1 cellular context compared by ENCODE assay signal in the genomic region with DNA sequence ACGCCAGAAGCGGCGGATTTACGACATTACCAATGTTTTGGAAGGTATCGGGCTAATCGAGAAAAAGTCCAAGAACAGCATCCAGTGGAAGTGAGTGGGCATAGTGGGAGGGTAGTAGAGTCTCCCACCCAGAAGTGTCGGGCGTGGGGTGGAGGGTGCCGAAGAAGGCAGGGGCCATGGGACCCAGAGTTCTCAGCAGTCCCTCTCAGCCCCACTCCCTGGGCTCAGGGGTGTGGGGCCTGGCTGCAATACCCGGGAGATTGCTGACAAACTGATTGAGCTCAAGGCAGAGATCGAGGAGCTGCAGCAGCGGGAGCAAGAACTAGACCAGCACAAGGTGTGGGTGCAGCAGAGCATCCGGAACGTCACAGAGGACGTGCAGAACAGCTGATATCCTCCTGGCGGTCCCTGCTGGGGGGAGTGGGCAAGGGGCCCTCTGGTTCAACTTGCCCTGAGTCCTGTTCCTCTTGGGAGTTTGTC.
TF ChIP-seq lines count a peak whose summit lies in the region.

No MANE protein-coding gene starts in this region.

TF ChIP-seq in SK-N-SH, 30 proteins besides CTCF, POLR2A, EP300 and RAD21 (continued from another document):
- TF ChIP-seq MXI1 (IDR thresholded peaks at IDR 0.05; ENCODE audit: low read depth, low read length), result no peak
- TF ChIP-seq TEAD4 (IDR thresholded peaks at IDR 0.05; ENCODE audit: borderline replicate concordance, insufficient read depth), result no peak
- no peak for TF ChIP-seq RFX5 (IDR thresholded peaks at IDR 0.05; ENCODE audit: low read length)
- no peak for TF ChIP-seq POLR2AphosphoS5 (IDR thresholded peaks at IDR 0.05; ENCODE audit: low read depth, low read length)
- no peak for TF ChIP-seq USF2 (IDR thresholded peaks at IDR 0.05; ENCODE audit: borderline replicate concordance, low read depth, low read length)
- no peak for TF ChIP-seq JUND (IDR thresholded peaks at IDR 0.05)
- TF ChIP-seq, protein P1, sequence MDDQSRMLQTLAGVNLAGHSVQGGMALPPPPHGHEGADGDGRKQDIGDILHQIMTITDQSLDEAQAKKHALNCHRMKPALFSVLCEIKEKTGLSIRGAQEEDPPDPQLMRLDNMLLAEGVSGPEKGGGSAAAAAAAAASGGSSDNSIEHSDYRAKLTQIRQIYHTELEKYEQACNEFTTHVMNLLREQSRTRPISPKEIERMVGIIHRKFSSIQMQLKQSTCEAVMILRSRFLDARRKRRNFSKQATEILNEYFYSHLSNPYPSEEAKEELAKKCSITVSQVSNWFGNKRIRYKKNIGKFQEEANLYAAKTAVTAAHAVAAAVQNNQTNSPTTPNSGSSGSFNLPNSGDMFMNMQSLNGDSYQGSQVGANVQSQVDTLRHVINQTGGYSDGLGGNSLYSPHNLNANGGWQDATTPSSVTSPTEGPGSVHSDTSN (IDR thresholded peaks at IDR 0.05), result no peak
- no peak for TF ChIP-seq REST (IDR thresholded peaks at IDR 0.05; ENCODE audit: low read depth, low read length)
- no peak for TF ChIP-seq FOXJ3 (CRISPR knock-in tag; IDR thresholded peaks at IDR 0.05)
- TF ChIP-seq GATA2 (CRISPR knock-in tag; IDR thresholded peaks at IDR 0.05), result no peak
- TF ChIP-seq MAX (IDR thresholded peaks at IDR 0.05; ENCODE audit: low read depth), result no peak
- TF ChIP-seq NRF1 (IDR thresholded peaks at IDR 0.05; ENCODE audit: low read depth, low read length), result no peak
- no peak for TF ChIP-seq EZH2phosphoT487 (IDR thresholded peaks at IDR 0.05; ENCODE audit: borderline replicate concordance, low read depth)
- no peak for TF ChIP-seq TAF1 (IDR thresholded peaks at IDR 0.05; ENCODE audit: borderline replicate concordance, low read depth, low read length)
